Comparison of ENCODE assay signal across 9 cellular contexts in genomic region chr5:10913846-10914245, GRCh38.
DNase-seq lines count a peak whose midpoint lies in the region; TF ChIP-seq lines count a peak whose summit lies in the region.
"Had no signal": no experiment of that assay in that cellular context is flagged by ENCODE, and none has a peak within 500 bp of the region (broad histone marks: within the 10 kb centered on the region; RNA-seq: fewer than 3 reads in every experiment).

No MANE protein-coding gene starts in this region.

- TF ChIP-seq POLR2A in spleen (IDR thresholded peaks at IDR 0.05), result no peak

- no peak overlapping the region for H3K4me2 ChIP-seq in hepatocyte

- TF ChIP-seq CTCF in hepatocyte (IDR thresholded peaks at IDR 0.05; ENCODE audit: poor library complexity) (no peak), spleen (IDR thresholded peaks at IDR 0.05 in 8 of 11, conservative IDR thresholded peaks at IDR 0.05 in 3 of 11) (no peak)

- H3K27ac ChIP-seq in hepatocyte (no peak overlapping the region), spleen (no peak overlapping the region)
- H3K27ac ChIP-seq: ascending aorta had no signal

- H3K27me3 ChIP-seq in hepatocyte (no peaks in the 10 kb centered on the region), spleen (replicated peaks in 1 of 7) (peaks cover 0 to 7% (median 0%) of the 10 kb centered on the region in 7 donors)
- H3K27me3 ChIP-seq: ascending aorta had no signal

- H3K36me3 ChIP-seq in hepatocyte (replicated peaks; ENCODE audit: insufficient read depth, low read depth) (no peaks in the 10 kb centered on the region), spleen (no peaks in the 10 kb centered on the region)
- H3K36me3 ChIP-seq: ascending aorta had no signal

- no peaks in the 10 kb centered on the region for H3K4me1 ChIP-seq in hepatocyte (ENCODE audit: insufficient read depth)
- no peaks in the 10 kb centered on the region for H3K4me1 ChIP-seq in spleen
- H3K4me1 ChIP-seq: ascending aorta had no signal

- H3K9me2 ChIP-seq in hepatocyte (replicated peaks; ENCODE audit: insufficient read depth), result no peaks in the 10 kb centered on the region

- WGBS in hepatocyte (ENCODE audit: low lambda C conversion rate, missing lambda C conversion rate), result 19% methylated on average over 5 of the region's 5 CpGs
- WGBS in spleen, 5 donors, result 22 to 32% (median 27%) methylated on average over 5 of the region's 5 CpGs

- DNase-seq in AG08396 (ENCODE audit: low spot score), result peak; percentile 75
- peak; percentile 72 for DNase-seq in HS-27A (ENCODE audit: low read depth)
- DNase-seq in SW 1271 (lab: John Stamatoyannopoulos, UW), result peak; percentile 62 to 69
- peak; percentile 74 for DNase-seq in hepatocyte (ENCODE audit: low spot score)
- no peak for DNase-seq in spleen
- no peak for DNase-seq in SK-N-DZ (ENCODE audit: low spot score)
- no peak for DNase-seq in GOT3 (lab: John Stamatoyannopoulos, UW)
- no peak for DNase-seq in retina

- no peaks in the 10 kb centered on the region for H3K9me3 ChIP-seq in hepatocyte (ENCODE audit: low read depth)
- no peaks in the 10 kb centered on the region for H3K9me3 ChIP-seq in spleen
- H3K9me3 ChIP-seq: ascending aorta had no signal

- H3K79me2 ChIP-seq in hepatocyte, result no peaks in the 10 kb centered on the region

- H3K4me3 ChIP-seq in hepatocyte (no peak overlapping the region), spleen (no peak overlapping the region)
- H3K4me3 ChIP-seq: ascending aorta had no signal

- no peaks in the 10 kb centered on the region for H4K20me1 ChIP-seq in hepatocyte (ENCODE audit: insufficient read depth, poor library complexity, severe bottlenecking)

- no peak overlapping the region for H2AFZ ChIP-seq in hepatocyte

- intact Hi-C loops in spleen (cut with DNase I; ENCODE audit: low total_unique reads), result no loop called here

Comparison
In these comparisons a context has a peak if more than half of its experiments do, and no peak if none do; other contexts are left out.
1. DNase-seq: peak in AG08396 (single experiment), HS-27A (single experiment), SW 1271 (2 of 2) and hepatocyte (single experiment); none in spleen (single experiment), SK-N-DZ (single experiment), GOT3 (single experiment) and retina (single experiment).